Comparison of ENCODE assay signal across 10 cellular contexts in the genomic region with DNA sequence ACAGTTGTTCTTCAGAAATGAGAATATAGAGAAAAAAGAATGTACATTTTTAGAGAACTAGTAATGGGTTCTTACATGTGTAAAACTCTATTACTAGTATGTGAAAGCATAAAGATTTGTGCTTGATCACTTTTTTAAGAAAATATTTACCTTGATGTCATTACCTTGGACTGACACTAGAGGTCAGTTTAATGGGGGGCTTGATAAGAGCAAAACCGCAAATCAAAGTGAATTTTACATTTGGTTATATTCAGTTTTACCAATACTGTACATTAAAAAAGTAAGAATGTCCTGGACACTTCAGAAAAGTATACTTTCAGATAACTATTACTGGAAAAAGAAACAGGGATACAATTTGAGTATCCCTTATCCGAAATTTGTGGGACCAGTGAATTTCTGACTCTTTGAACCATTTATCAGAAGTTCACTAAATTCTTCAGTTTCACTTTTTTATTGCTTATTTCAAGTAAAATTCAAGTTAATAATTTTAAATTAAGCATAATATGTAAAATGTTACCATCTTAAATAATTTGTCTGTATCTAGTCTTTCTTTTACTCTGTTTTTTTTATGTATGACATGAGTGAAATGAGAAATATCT.
A peak's percentile ranks its signal among the peaks of the same experiment; 100 is the strongest.
DNase-seq lines count a peak whose midpoint lies in the region; ATAC-seq and TF ChIP-seq lines count a peak whose summit lies in the region.
"Had no signal": no experiment of that assay in that cellular context is flagged by ENCODE, and none has a peak within 500 bp of the region (broad histone marks: within the 10 kb centered on the region; RNA-seq: fewer than 3 reads in every experiment).

No MANE protein-coding gene starts in this region.

- TF ChIP-seq CTCF in heart right ventricle (IDR thresholded peaks at IDR 0.05): peak in 7 of 9 donors; percentile 21 to 44 (median 31)
- TF ChIP-seq CTCF in OCI-LY1 (IDR thresholded peaks at IDR 0.05; ENCODE audit: low read length): peak; percentile 59
- TF ChIP-seq CTCF in type B pancreatic cell (conservative IDR thresholded peaks at IDR 0.05): peak; percentile 79

- H3K36me3 Mint-ChIP-seq in type B pancreatic cell: no peaks in the 10 kb centered on the region

- DNase-seq in heart right ventricle (no peak), left ventricle myocardium superior (no peak), erythroblast (lab: John Stamatoyannopoulos, UW) (peak; percentile 9 to 28), type B pancreatic cell (ENCODE audit: extremely low spot score, unreplicated experiment) (no peak), NCI-H1930 (lab: John Stamatoyannopoulos, UW) (no peak), OCI-M2 (lab: John Stamatoyannopoulos, UW; ENCODE audit: unreplicated experiment) (no peak), H4 (ENCODE audit: low spot score) (no peak)
- DNase-seq: midbrain; stimulated activated CD4-positive, alpha-beta T cell treated with anti-CD3 and anti-CD28 coated beads, Interleukin-4, amount 100 ng/mL, for 24 hours had no signal

- 72 to 73% methylated on average over 2 of the region's 2 CpGs for WGBS in heart right ventricle, 2 donors

- no peaks in the 10 kb centered on the region for H3F3A ChIP-seq in OCI-LY1 (ENCODE audit: insufficient read depth, low read length)

- H3K79me2 ChIP-seq in OCI-LY1 (ENCODE audit: insufficient read depth, low read length): no peaks in the 10 kb centered on the region

- intact Hi-C loops in heart right ventricle (cut with DNase I) (loop anchor here in 1 of 10 donors (10.0 kb wide), 1 partner anchor 58 kb away; no protein-coding TSS in a partner anchor), left ventricle myocardium superior (cut with micrococcal nuclease) (no loop called here)

- no peaks in the 10 kb centered on the region for H3K27me3 Mint-ChIP-seq in type B pancreatic cell

- H3K4me2 ChIP-seq in OCI-LY1 (ENCODE audit: low read length): no peak overlapping the region

- no peak overlapping the region for H2AFZ ChIP-seq in OCI-LY1 (ENCODE audit: low read length)

- H3K9me3 ChIP-seq in heart right ventricle (no peaks in the 10 kb centered on the region), OCI-LY1 (ENCODE audit: low read length) (no peaks in the 10 kb centered on the region)

- H3K9me2 ChIP-seq in OCI-LY1 (ENCODE audit: low read depth, low read length): no peaks in the 10 kb centered on the region

- H3K36me3 ChIP-seq in heart right ventricle (no peaks in the 10 kb centered on the region), OCI-LY1 (ENCODE audit: insufficient read depth, low read length) (no peaks in the 10 kb centered on the region)

- no peak overlapping the region for H3K9ac ChIP-seq in OCI-LY1 (ENCODE audit: low read length)

- H3K27me3 ChIP-seq in heart right ventricle: no peaks in the 10 kb centered on the region
- H3K27me3 ChIP-seq in OCI-LY1 (ENCODE audit: insufficient read depth, low read length): no peaks in the 10 kb centered on the region

- H3K4me3 ChIP-seq in heart right ventricle (no peak overlapping the region), OCI-LY1 (ENCODE audit: low read depth, low read length, poor library complexity, severe bottlenecking) (no peak overlapping the region)

- no peak for TF ChIP-seq POLR2A in erythroblast (IDR thresholded peaks at IDR 0.05; ENCODE audit: low read length)

- no peak overlapping the region for H3K27ac ChIP-seq in heart right ventricle
- H3K27ac ChIP-seq in OCI-LY1 (ENCODE audit: low read depth, low read length, poor library complexity, severe bottlenecking): no peak overlapping the region

- H3K4me3 Mint-ChIP-seq in type B pancreatic cell: no peak overlapping the region

- H3K9me3 Mint-ChIP-seq in type B pancreatic cell: no peaks in the 10 kb centered on the region

- H3K27ac Mint-ChIP-seq in type B pancreatic cell: no peak overlapping the region

- no peaks in the 10 kb centered on the region for H4K20me1 ChIP-seq in OCI-LY1 (ENCODE audit: insufficient read depth, low read length)

- H3K4me1 Mint-ChIP-seq in type B pancreatic cell (ENCODE audit: unreplicated experiment): no peaks in the 10 kb centered on the region

- H3K4me1 ChIP-seq in heart right ventricle (no peaks in the 10 kb centered on the region), OCI-LY1 (ENCODE audit: insufficient read depth, low read length, severe bottlenecking) (no peaks in the 10 kb centered on the region)

- no peak for ATAC-seq in heart right ventricle
- ATAC-seq in left ventricle myocardium superior: no peak

Comparison
In these comparisons a context has a peak if more than half of its experiments do, and no peak if none do; other contexts are left out.
1. DNase-seq: peak in erythroblast (2 of 2); none in heart right ventricle (0 of 2), left ventricle myocardium superior (single experiment), type B pancreatic cell (single experiment), NCI-H1930 (0 of 2), OCI-M2 (single experiment) and H4 (single experiment).
2. Peak in every context shown above with its lines, with median percentiles within 50 percentile points of each other: CTCF ChIP-seq.